8 cellular contexts compared by ENCODE assay signal in the genomic region with DNA sequence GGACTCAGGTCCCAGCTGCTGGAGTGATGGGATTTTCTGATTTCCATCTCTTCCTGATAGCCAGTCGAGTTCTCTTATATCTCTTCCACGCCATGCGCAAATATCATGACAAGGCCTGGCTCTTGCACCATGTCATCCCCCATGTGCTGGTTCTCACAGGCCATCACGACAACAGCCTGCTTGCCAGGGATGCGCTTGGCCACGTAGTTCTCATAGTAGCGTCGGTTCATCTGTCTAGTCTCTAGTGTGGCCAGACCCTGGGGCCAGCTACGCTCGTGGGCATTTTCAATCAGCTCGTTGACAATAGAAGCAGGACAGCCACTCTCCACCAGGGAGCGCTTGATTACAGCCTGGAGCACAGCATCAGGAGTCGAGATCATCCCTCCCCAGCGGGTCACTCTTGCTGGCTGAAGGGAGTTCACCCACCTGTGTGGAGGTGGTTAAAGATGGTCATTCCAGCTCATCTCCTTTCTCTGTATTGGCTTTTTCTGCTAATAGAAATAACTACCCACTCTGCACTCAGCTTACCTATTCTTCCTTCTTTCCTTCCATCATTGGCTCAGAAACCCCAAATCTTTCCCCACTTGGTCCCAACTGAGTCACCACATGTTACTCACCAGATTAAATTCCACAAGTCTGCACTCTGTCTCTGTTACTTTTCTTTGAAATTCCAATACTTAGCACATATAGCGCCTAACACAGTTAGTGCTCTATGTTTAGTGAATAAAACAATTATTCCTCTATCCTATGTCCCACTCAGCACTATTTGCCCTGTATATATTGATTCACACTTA. TPM values are rescaled to one million over a fixed set of nuclear protein-coding genes. Genes with fewer than 3 reads are reported as not detected.
A peak's percentile ranks its signal among the peaks of the same experiment; 100 is the strongest.
DNase-seq lines count a peak whose midpoint lies in the region; ATAC-seq and TF ChIP-seq lines count a peak whose summit lies in the region.

No MANE protein-coding gene starts in this region.

- H3K4me3 ChIP-seq in GM12875 (ENCODE audit: low read depth, low read length) (no peak overlapping the region), brain microvascular endothelial cell (ENCODE audit: low read depth, low read length) (no peak overlapping the region), testis (no peak overlapping the region)

- intact Hi-C loops in testis (cut with DNase I; ENCODE audit: low total_unique reads) = no loop called here

- DNase-seq in AG20443 (ENCODE audit: low spot score) (peak; percentile 62), RPMI7951 (ENCODE audit: low read depth) (peak; percentile 41), brain microvascular endothelial cell (peak; percentile 62), left kidney (ENCODE audit: low read depth, low spot score) (peak; percentile 76), testis (peak; percentile 77)

- no peaks in the 10 kb centered on the region for H3K9me3 ChIP-seq in testis

- H3K27me3 ChIP-seq in brain microvascular endothelial cell (replicated peaks) (no peaks in the 10 kb centered on the region), testis (no peaks in the 10 kb centered on the region)

- ATAC-seq in GM21381 (IDR thresholded peaks at IDR 0.05; ENCODE audit: unreplicated experiment) (no peak), HG03159 (IDR thresholded peaks at IDR 0.05; ENCODE audit: unreplicated experiment) (no peak)

- in situ Hi-C loops in brain microvascular endothelial cell (cut with HindIII; ENCODE audit: low pct_ligation_motif_present, low sequenced_read_pairs) = no loop called here

- TF ChIP-seq CTCF in GM12875 (IDR thresholded peaks at IDR 0.05; ENCODE audit: borderline replicate concordance, insufficient read depth, low read depth, low read length) (peak; percentile 53), brain microvascular endothelial cell (IDR thresholded peaks at IDR 0.05; ENCODE audit: low read depth, low read length, missing control alignments) (peak; percentile 85), testis (IDR thresholded peaks at IDR 0.05) (peak in 2 of 3 experiments; percentile 49 to 51)

- WGBS in testis, 2 donors = 60 to 62% methylated on average over 13 to 15 of the region's 15 CpGs

- TF ChIP-seq POLR2A in testis (IDR thresholded peaks at IDR 0.05) = no peak

- H3K36me3 ChIP-seq in brain microvascular endothelial cell (replicated peaks) = peaks cover 63% of the 10 kb centered on the region
- H3K36me3 ChIP-seq in testis (ENCODE audit: low read depth, missing control alignments) = no peaks in the 10 kb centered on the region

- no peak overlapping the region for H3K27ac ChIP-seq in brain microvascular endothelial cell
- no peak overlapping the region for H3K27ac ChIP-seq in testis

- H3K4me1 ChIP-seq in testis = no peaks in the 10 kb centered on the region

RNA-seq across cellular contexts. Expression of a gene that starts 15.2 kb away (rescaled TPM):
- total RNA-seq in RPMI7951 (2014; rRNA removed; shearing (Covaris generic)) = 31.4 and 37.7 TPM in 2 replicates
- 10 to 100 TPM; 63.7 to 70.2 TPM for total RNA-seq in testis
- 49.3 TPM for polyA plus RNA-seq in testis (ENCODE audit: insufficient read depth, low read depth, low replicate concordance)

RNA-seq across cellular contexts. Expression of a gene that starts 17.3 kb away (rescaled TPM):
- 29.8 and 35.7 TPM in 2 replicates for total RNA-seq in RPMI7951 (2014; rRNA removed; shearing (Covaris generic))
- total RNA-seq in testis = 100 to 1,000 TPM; 106 to 148 TPM
- polyA plus RNA-seq in testis (ENCODE audit: insufficient read depth, low read depth, low replicate concordance) = 69.5 TPM

RNA-seq across cellular contexts. Expression of a gene that starts 17.6 kb away (rescaled TPM):
- 68.1 and 72.1 TPM in 2 replicates for total RNA-seq in RPMI7951 (2014; rRNA removed; shearing (Covaris generic))
- 10 to 100 TPM; 27.5 to 30.4 TPM for total RNA-seq in testis
- polyA plus RNA-seq in testis (ENCODE audit: insufficient read depth, low read depth, low replicate concordance) = 40.8 TPM

RNA-seq across cellular contexts. Expression of a gene that starts 23.3 kb away (rescaled TPM):
- 0.36 TPM in 1 of 2 replicates, not detected in the other for total RNA-seq in RPMI7951 (2014; rRNA removed; shearing (Covaris generic))
- total RNA-seq in testis = under 1 TPM in 1 of 2 donors, not detected in 1; 0.87 TPM
- polyA plus RNA-seq in testis (ENCODE audit: insufficient read depth, low read depth, low replicate concordance) = 3.9 TPM

RNA-seq across cellular contexts. Expression of a gene that starts 48.4 kb away (rescaled TPM):
- total RNA-seq in RPMI7951 (2014; rRNA removed; shearing (Covaris generic)) = 3,182 and 3,310 TPM in 2 replicates
- 1,000 to 10,000 TPM in 1 of 2 donors, 100 to 1,000 TPM in 1; 939 to 1,373 TPM for total RNA-seq in testis
- polyA plus RNA-seq in testis (ENCODE audit: insufficient read depth, low read depth, low replicate concordance) = 1,271 TPM
